ENCODE assay signal across 8 cellular contexts in genomic region chrX:136909119-136909705, GRCh38. TPM values are rescaled to one million over a fixed set of nuclear protein-coding genes. Genes with fewer than 3 reads are reported as not detected.
DNase-seq lines count a peak whose midpoint lies in the region; ATAC-seq and TF ChIP-seq lines count a peak whose summit lies in the region.

No MANE protein-coding gene starts in this region.

- intact Hi-C loops in adrenal gland (cut with DNase I) (no loop called here), left cardiac atrium (cut with DNase I) (no loop called here)

- H3K27ac ChIP-seq in adrenal gland = peak overlapping the region in 4 of 5 donors; percentile 26 to 79 (median 60)

- no peaks in the 10 kb centered on the region for H3K27me3 Mint-ChIP-seq in progenitor cell of endocrine pancreas

- H3K4me1 Mint-ChIP-seq in progenitor cell of endocrine pancreas (ENCODE audit: low read depth) = no peaks in the 10 kb centered on the region

- peak overlapping the region; percentile 90 for H3K4me3 Mint-ChIP-seq in progenitor cell of endocrine pancreas (ENCODE audit: low read depth)

- TF ChIP-seq CTCF in GM10266 (IDR thresholded peaks at IDR 0.05; ENCODE audit: control insufficient read depth, insufficient read depth, low read depth, missing control alignments) = no peak
- TF ChIP-seq CTCF in adrenal gland (IDR thresholded peaks at IDR 0.05) = no peak
- TF ChIP-seq CTCF in progenitor cell of endocrine pancreas (IDR thresholded peaks at IDR 0.05; ENCODE audit: unreplicated experiment) = no peak

- peaks cover 9% of the 10 kb centered on the region for H3K9me3 Mint-ChIP-seq in progenitor cell of endocrine pancreas (ENCODE audit: low read depth)

- H3K4me1 ChIP-seq in adrenal gland (replicated peaks in 1 of 2) = no peaks in the 10 kb centered on the region

- ATAC-seq in HG02642 (IDR thresholded peaks at IDR 0.05; ENCODE audit: poor library complexity, unreplicated experiment) (peak; percentile 82), left cardiac atrium (peak; percentile 86 to 91)

- no peaks in the 10 kb centered on the region for H3K9me3 ChIP-seq in adrenal gland (replicated peaks in 1 of 3)

- DNase-seq in GM10266 (ENCODE audit: extremely low spot score) = peak; percentile 79
- DNase-seq in NCI-H1436 (lab: John Stamatoyannopoulos, UW) = peak; percentile 81
- DNase-seq in T follicular helper cell (ENCODE audit: low read depth) = peak; percentile 67
- DNase-seq in adrenal gland = peak; percentile 74 to 83 (median 80)
- peak; percentile 80 for DNase-seq in left cardiac atrium
- DNase-seq in progenitor cell of endocrine pancreas (ENCODE audit: low spot score, unreplicated experiment) = peak; percentile 39
- DNase-seq in ureter (ENCODE audit: low spot score) = peak; percentile 77

- no peak for TF ChIP-seq POLR2A in adrenal gland (IDR thresholded peaks at IDR 0.05)

- no peaks in the 10 kb centered on the region for H3K36me3 ChIP-seq in adrenal gland (replicated peaks in 1 of 2)

- peak overlapping the region; percentile 18 to 44 (median 26) for H3K4me3 ChIP-seq in adrenal gland

- peak overlapping the region; percentile 93 for H3K27ac Mint-ChIP-seq in progenitor cell of endocrine pancreas

- H3K27me3 ChIP-seq in adrenal gland = no peaks in the 10 kb centered on the region

- WGBS in adrenal gland, 4 donors = 0 to 23% (median 9%) methylated on average over 4 to 47 of the region's 47 CpGs

- no peaks in the 10 kb centered on the region for H3K36me3 Mint-ChIP-seq in progenitor cell of endocrine pancreas (ENCODE audit: insufficient read depth)

RNA-seq across cellular contexts. Expression of gene RBMX, which starts 28.7 kb away (rescaled TPM):
- total RNA-seq in adrenal gland (100 to 1,000 TPM; 106 to 218 (median 136) TPM), left cardiac atrium (100 to 1,000 TPM in 1 of 2 donors, 10 to 100 TPM in 1; 71.7 to 104 TPM), progenitor cell of endocrine pancreas (425 and 445 TPM in 2 replicates), ureter (179 TPM)
- 100 to 1,000 TPM in 1 of 3 donors, 10 to 100 TPM in 2; 64.2 to 171 (median 99.6) TPM for polyA plus RNA-seq in adrenal gland

Comparison
In these comparisons a context has a peak if more than half of its experiments do, and no peak if none do; other contexts are left out.
1. Peak in every context shown above with its lines: DNase-seq, ATAC-seq, H3K4me3 ChIP-seq and H3K27ac ChIP-seq.